Comparison of ENCODE assay signal across 25 cellular contexts in genomic region chr2:164561416-164561815, GRCh38. TPM values are rescaled to one million over a fixed set of nuclear protein-coding genes. Genes with fewer than 3 reads are reported as not detected.
"Had no signal": no experiment of that assay in that cellular context is flagged by ENCODE, and none has a peak within 500 bp of the region (broad histone marks: within the 10 kb centered on the region; RNA-seq: fewer than 3 reads in every experiment).

No MANE protein-coding gene starts in this region.

- H3K4me1 ChIP-seq: vagina had no signal

- H3K27ac ChIP-seq: dorsolateral prefrontal cortex, epithelial cell of prostate, hepatocyte, neutrophil, transverse colon, vagina had no signal

- H3K27me3 ChIP-seq: dorsolateral prefrontal cortex, gastrocnemius medialis, hepatocyte, neutrophil, pancreas, transverse colon, vagina had no signal

- H3K4me2 ChIP-seq: hepatocyte had no signal

- H3K36me3 ChIP-seq: gastrocnemius medialis, neutrophil, pancreas, transverse colon, vagina had no signal

- H3K79me2 ChIP-seq: hepatocyte had no signal

- H2AFZ ChIP-seq: hepatocyte had no signal

- H3K4me3 ChIP-seq: dorsolateral prefrontal cortex, gastrocnemius medialis, hepatocyte, mucosa of descending colon, transverse colon, vagina had no signal

- H3K9me3 ChIP-seq: gastrocnemius medialis, mucosa of descending colon, neutrophil, pancreas, transverse colon, vagina had no signal

- FAIRE-seq: colon, islet of Langerhans, pancreas, small intestine had no signal

- ATAC-seq: esophagus mucosa; left colon; mucosa of descending colon; natural killer cell treated with Interleukin-12 subunit alpha and Interleukin-12 subunit beta and Interleukin-15 and Interleukin-18, amount 100 ng/mL, for 72 hours; stimulated activated naive B cell treated with anti-CD40 and anti-IgM and Interleukin-4, amounts not matched to agents 10 μg/mL and 1 μg/mL and 100 μg/mL, for 72 hours had no signal

- DNase-seq: dorsolateral prefrontal cortex; effector CD4-positive, alpha-beta T cell; foreskin fibroblast; gastrocnemius medialis; head of caudate nucleus; kidney glomerular epithelial cell; left colon; mesenchymal stem cell; mucosa of descending colon; naive B cell; pancreas; retina; small intestine; stimulated activated CD4-positive, alpha-beta T cell treated with anti-CD3 and anti-CD28 coated beads, Interleukin-15, amount 100 ng/mL, for 24 hours; stimulated activated CD4-positive, alpha-beta T cell treated with anti-CD3 and anti-CD28 coated beads, Interleukin-2, amount 100 ng/mL, for 48 hours; stimulated activated naive B cell treated with anti-CD40 and anti-IgM and Interleukin-4, amounts not matched to agents 10 μg/mL and 1 μg/mL and 100 μg/mL, for 72 hours; transverse colon had no signal

RNA-seq across cellular contexts. Expression of gene GRB14, which starts 59.9 kb away (rescaled TPM):
- total RNA-seq: natural killer cell treated with Interleukin-12 subunit alpha and Interleukin-12 subunit beta and Interleukin-15 and Interleukin-18, amount 100 ng/mL, for 72 hours had no signal
